26 cellular contexts compared by ENCODE assay signal in genomic region chr15:49560045-49560444, GRCh38.
"Had no signal": no experiment of that assay in that cellular context is flagged by ENCODE, and none has a peak within 500 bp of the region (broad histone marks: within the 10 kb centered on the region; RNA-seq: fewer than 3 reads in every experiment).

No MANE protein-coding gene starts in this region.

- ATAC-seq: stimulated activated effector memory CD8-positive, alpha-beta T cell treated with anti-CD3 and anti-CD28 coated beads, Interleukin-12 subunit alpha, Interleukin-12 subunit beta, amount 100 ng/mL, for 72 hours; stimulated activated memory B cell treated with anti-CD40 and anti-IgM and Interleukin-4, amounts not matched to agents 10 μg/mL and 1 μg/mL and 100 μg/mL, for 72 hours; stimulated activated naive B cell treated with anti-CD40 and anti-IgM and Interleukin-4, amounts not matched to agents 10 μg/mL and 1 μg/mL and 100 μg/mL, for 72 hours; stimulated activated naive CD8-positive, alpha-beta T cell treated with anti-CD3 and anti-CD28 coated beads, Interleukin-15, amount 100 ng/mL, for 72 hours; stimulated activated naive CD8-positive, alpha-beta T cell treated with anti-CD3 and anti-CD28 coated beads, Interleukin-15, Interleukin-2, amounts not matched to agents 100 U/mL and 50 U/mL, for 24 hours; upper lobe of right lung had no signal

- H3K36me3 ChIP-seq: stomach, suprapubic skin, thoracic aorta, thyroid gland, tibial artery, transverse colon, upper lobe of left lung, upper lobe of right lung, uterus, vagina had no signal

- H3K4me3 ChIP-seq: stomach, suprapubic skin, testis, thoracic aorta, thyroid gland, tibial artery, tibial nerve, transverse colon, upper lobe of left lung, upper lobe of right lung, uterus, vagina had no signal

- DNase-seq: stimulated activated CD4-positive, alpha-beta T cell treated with anti-CD3 and anti-CD28 coated beads, Interleukin-2, amount 100 ng/mL, for 48 hours; stimulated activated CD4-positive, alpha-beta T cell treated with anti-CD3 and anti-CD28 coated beads, Interleukin-4, amount 100 ng/mL, for 1 hour; stimulated activated CD4-positive, alpha-beta T cell treated with anti-CD3 and anti-CD28 coated beads, Interleukin-4, amount 100 ng/mL, for 24 hours; stimulated activated CD4-positive, alpha-beta T cell treated with anti-CD3 and anti-CD28 coated beads, Interleukin-4, amount 100 ng/mL, for 4 hours; stimulated activated CD8-positive, alpha-beta memory T cell treated with anti-CD3 and anti-CD28 coated beads, Interleukin-4, amount 100 ng/mL, for 48 hours; stimulated activated naive B cell treated with anti-CD40 and anti-IgM and Interleukin-4, amounts not matched to agents 10 μg/mL and 1 μg/mL and 100 μg/mL, for 72 hours; stimulated activated naive CD4-positive, alpha-beta T cell; stimulated activated naive CD4-positive, alpha-beta T cell treated with Interleukin-2 at 50 U/mL for 16 hours; stimulated activated naive CD8-positive, alpha-beta T cell treated with anti-CD3 and anti-CD28 coated beads, Interleukin-15, amount 100 ng/mL, for 72 hours; stimulated activated naive CD8-positive, alpha-beta T cell treated with anti-CD3 and anti-CD28 coated beads, Interleukin-15, Interleukin-2, amounts not matched to agents 100 U/mL and 50 U/mL, for 24 hours; stomach; substantia nigra; testis; thyroid gland; tibial artery; transverse colon; upper lobe of left lung; upper lobe of right lung; uterus had no signal

- H3K27me3 ChIP-seq: stomach, suprapubic skin, testis, thyroid gland, tibial artery, tibial nerve, transverse colon, upper lobe of left lung, upper lobe of right lung, uterus, vagina had no signal

- FAIRE-seq: urothelium cell line had no signal

- H3K27ac ChIP-seq: stomach, suprapubic skin, testis, thoracic aorta, thyroid gland, tibial artery, tibial nerve, transverse colon, upper lobe of left lung, upper lobe of right lung, uterus, vagina had no signal

- H3K4me1 ChIP-seq: stomach, suprapubic skin, testis, thyroid gland, tibial artery, tibial nerve, transverse colon, upper lobe of left lung, upper lobe of right lung, uterus, vagina had no signal

- H3K9me3 ChIP-seq: testis, thyroid gland, vagina had no signal
